8 cellular contexts compared by ENCODE assay signal in the genomic region with DNA sequence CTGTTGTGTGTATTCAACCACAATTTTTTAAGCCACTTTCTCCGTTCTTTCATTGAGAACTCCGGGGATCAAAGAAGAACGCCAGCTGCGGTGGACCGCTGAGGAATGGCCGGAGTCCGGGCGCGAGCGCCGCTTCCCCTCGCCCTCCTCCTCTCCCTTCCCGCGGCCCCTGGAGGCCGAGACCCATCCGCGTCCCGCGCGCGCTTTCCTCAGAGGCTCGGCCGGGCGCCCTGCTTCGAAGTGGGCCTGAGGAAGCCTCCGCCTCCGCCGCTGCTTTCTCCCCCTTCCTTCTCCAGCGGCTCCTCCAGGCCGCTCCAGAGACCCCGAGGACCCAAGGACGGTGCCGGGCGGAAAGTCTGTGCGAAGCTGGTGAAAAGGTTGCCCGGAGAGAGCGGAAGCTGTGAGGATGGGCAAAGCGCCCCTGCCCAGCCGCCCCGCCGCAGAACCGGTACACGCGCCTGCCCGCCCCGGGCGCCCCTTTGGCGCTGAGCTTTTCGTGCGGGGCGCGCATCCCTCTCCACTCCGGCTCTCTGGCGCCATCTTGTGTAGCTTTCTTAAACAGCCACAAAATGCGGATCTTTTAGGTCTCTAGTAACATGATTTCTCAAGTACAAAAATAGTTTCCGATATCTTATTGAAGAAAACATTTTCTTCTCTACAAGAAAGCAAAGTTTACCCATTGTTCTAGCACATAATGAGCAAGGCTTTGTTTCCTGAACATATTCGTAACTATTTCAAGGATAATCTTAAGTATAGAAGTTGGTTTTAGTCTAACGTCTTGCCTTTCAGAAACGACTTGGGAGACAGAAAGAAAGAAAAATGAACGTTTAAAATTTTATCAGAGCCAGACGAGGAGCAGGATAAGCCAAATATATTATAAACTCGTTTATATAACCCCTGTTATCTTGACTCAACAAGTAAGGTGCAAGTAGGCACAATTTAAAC. TPM values are rescaled to one million over a fixed set of nuclear protein-coding genes. Genes with fewer than 3 reads are reported as not detected.
DNase-seq lines count a peak whose midpoint lies in the region; ATAC-seq and TF ChIP-seq lines count a peak whose summit lies in the region.

No MANE protein-coding gene starts in this region.

- H3K9me3 ChIP-seq in HAP-1 (no peaks in the 10 kb centered on the region), prostate gland (no peaks in the 10 kb centered on the region), upper lobe of right lung (no peaks in the 10 kb centered on the region)

- in situ Hi-C loops in HAP-1 (cut with MboI; ENCODE audit: low sequenced_read_pairs) = loop anchor here (10.0 to 25.0 kb wide), 2 partner anchors 202 to 320 kb away; a partner anchor contains a TSS

- no peaks in the 10 kb centered on the region for H3K36me3 Mint-ChIP-seq in T-cell

- TF ChIP-seq POLR2A in prostate gland (IDR thresholded peaks at IDR 0.05) = peak; percentile 19

- CTCF ChIA-PET in T-cell (lab: Charles Lee) = interaction anchor here (0.6 to 1.1 kb wide), 8 partner anchors 83 to 1195 kb away, joined by 3 to 13 read pairs (median 3); no protein-coding TSS in a partner anchor

- POLR2A ChIA-PET in T-cell (lab: Charles Lee) = interaction anchor here in 1 of 2 donors (0.6 kb wide), 1 partner anchor 1235 kb away, joined by 3 read pairs; no protein-coding TSS in a partner anchor

- peaks cover 8% of the 10 kb centered on the region; the same call in 1 of the 2 replicates for H3K4me1 ChIP-seq in HAP-1
- H3K4me1 ChIP-seq in prostate gland (replicated peaks) = no peaks in the 10 kb centered on the region
- peaks cover 8% of the 10 kb centered on the region for H3K4me1 ChIP-seq in upper lobe of right lung

- TF ChIP-seq CTCF in prostate gland (IDR thresholded peaks at IDR 0.05) (peak; percentile 59 to 92 (median 92)), upper lobe of right lung (IDR thresholded peaks at IDR 0.05) (peak; percentile 86)

- peak overlapping the region; percentile 40 for H3K4me3 ChIP-seq in HAP-1
- peak overlapping the region; percentile 35 to 56 for H3K4me3 ChIP-seq in prostate gland
- H3K4me3 ChIP-seq in upper lobe of right lung = peak overlapping the region; percentile 65

- 2% methylated on average over 54 of the region's 62 CpGs for WGBS in prostate gland

- peak overlapping the region; percentile 73 to 79 for H3K27ac ChIP-seq in prostate gland
- H3K27ac ChIP-seq in upper lobe of right lung = peak overlapping the region; percentile 77

- peaks cover 10 to 29% of the 10 kb centered on the region in 2 donors for H3K27me3 Mint-ChIP-seq in T-cell

- ATAC-seq in T-cell (replicated peaks in 1 of 4) (peak; percentile 86 to 93 (median 90)), left ventricle myocardium superior (peak; percentile 93), upper lobe of right lung (peak; percentile 96)

- H3K4me1 Mint-ChIP-seq in T-cell = peaks cover 5 to 10% (median 8%) of the 10 kb centered on the region in 3 donors

- peak overlapping the region; percentile 55 to 83 (median 70) for H3K4me3 Mint-ChIP-seq in T-cell

- intact Hi-C loops in left ventricle myocardium superior (cut with micrococcal nuclease) = no loop called here
- intact Hi-C loops in prostate gland (cut with DNase I) = loop anchor here (2.0 to 10.0 kb wide), 4 partner anchors 50 to 617 kb away; no protein-coding TSS in a partner anchor
- intact Hi-C loops in upper lobe of right lung (cut with DNase I) = no loop called here

- DNase-seq in GDM1 (lab: John Stamatoyannopoulos, UW) = peak; percentile 45
- peak; percentile 69 to 90 for DNase-seq in HAP-1 (ENCODE audit: low spot score in 2 of 2)
- peak; percentile 58 for DNase-seq in NCI-H1092 (lab: John Stamatoyannopoulos, UW)
- DNase-seq in T-cell = peak; percentile 38 to 80 (median 64)
- DNase-seq in amniotic stem cell (lab: John Stamatoyannopoulos, UW) = peak; percentile 57
- DNase-seq in left ventricle myocardium superior = peak; percentile 78
- DNase-seq in prostate gland (ENCODE audit: low spot score) = peak; percentile 74
- peak; percentile 80 for DNase-seq in upper lobe of right lung

- H3K27ac Mint-ChIP-seq in T-cell = no peak overlapping the region

- H3K27me3 ChIP-seq in HAP-1 (ENCODE audit: low read depth) (no peaks in the 10 kb centered on the region), prostate gland (replicated peaks; ENCODE audit: insufficient read depth) (no peaks in the 10 kb centered on the region), upper lobe of right lung (no peaks in the 10 kb centered on the region)

- H3K9me3 Mint-ChIP-seq in T-cell = no peaks in the 10 kb centered on the region

- H3K36me3 ChIP-seq in HAP-1 (replicated peaks) (no peaks in the 10 kb centered on the region), prostate gland (no peaks in the 10 kb centered on the region), upper lobe of right lung (no peaks in the 10 kb centered on the region)

RNA-seq across cellular contexts. Expression of a gene that starts 59.2 kb away (rescaled TPM):
- total RNA-seq in T-cell (10 to 100 TPM in 1 of 5 donors, 1 to 10 TPM in 4; 3.6 to 12.3 (median 4.2) TPM), left ventricle myocardium superior (12.6 TPM), prostate gland (100 to 1,000 TPM in 1 of 2 donors, 10 to 100 TPM in 1; 32.0 to 183 TPM), upper lobe of right lung (62.9 TPM)

Comparison
In these comparisons a context has a peak if more than half of its experiments do, and no peak if none do; other contexts are left out.
1. Peak in every context shown above with its lines: DNase-seq, ATAC-seq, H3K4me3 ChIP-seq and H3K27ac ChIP-seq.